ENCODE assay signal across 8 cellular contexts in the genomic region with DNA sequence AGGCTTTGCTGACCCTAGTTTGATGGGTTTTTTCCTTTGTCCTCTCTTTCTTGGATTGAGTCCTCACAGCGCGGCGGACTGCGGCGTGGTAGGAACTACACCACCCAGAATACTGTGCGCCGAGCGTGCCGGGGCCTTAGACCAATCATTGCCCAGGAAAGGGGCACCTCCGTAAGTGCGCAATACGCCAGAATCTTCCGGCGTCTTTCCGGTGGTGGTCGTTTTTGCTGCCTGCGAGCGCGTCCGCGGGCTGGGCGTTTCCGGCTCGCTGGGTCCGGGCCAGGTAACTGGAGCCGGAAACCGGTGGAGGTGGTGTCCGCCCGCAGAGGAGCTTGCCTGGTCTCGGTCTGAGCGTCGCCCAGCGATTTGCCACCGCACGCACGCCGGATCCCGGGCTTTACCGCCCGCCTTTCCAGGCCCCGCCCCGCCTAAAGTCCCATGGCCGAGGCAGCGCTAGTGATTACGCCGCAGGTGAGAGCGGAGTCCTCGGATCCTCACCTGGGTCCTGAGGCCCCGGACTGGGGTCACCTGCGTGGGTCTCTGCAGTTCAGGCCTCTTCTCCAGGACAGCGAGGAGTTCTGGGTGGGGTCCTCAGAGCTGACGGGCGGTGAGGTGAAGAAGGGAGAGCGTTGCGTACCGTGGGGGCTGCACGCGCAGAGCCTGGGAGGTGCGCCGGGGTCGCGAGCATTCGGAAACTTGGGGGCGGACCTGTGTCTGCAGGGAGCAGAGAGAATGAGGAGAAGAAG. TPM values are rescaled to one million over a fixed set of nuclear protein-coding genes. Genes with fewer than 3 reads are reported as not detected.
DNase-seq lines count a peak whose midpoint lies in the region; ATAC-seq, FAIRE-seq and TF ChIP-seq lines count a peak whose summit lies in the region.

A gene (plus strand): TSS at position 221 of the 746 bp plus-strand sequence. CDS start 218 bp downstream, at position 439.

- TF ChIP-seq EP300 in Ishikawa (IDR thresholded peaks at IDR 0.05; ENCODE audit: borderline replicate concordance), result no peak

- peak within 1 kb of the TSS; percentile 92 for H3K27ac Mint-ChIP-seq in activated T-helper 17 cell treated with anti-CD3 and anti-CD28 coated beads, Interleukin-2, amount 50 U/mL, for 72 hours
- peak within 1 kb of the TSS; percentile 90 to 96 for H3K27ac Mint-ChIP-seq in natural killer cell
- peak within 1 kb of the TSS; percentile 94 for H3K27ac Mint-ChIP-seq in stimulated activated naive B cell treated with anti-CD40 and anti-IgM and Interleukin-4, amounts not matched to agents 10 μg/mL and 1 μg/mL and 100 μg/mL, for 72 hours

- peak within 1 kb of the TSS; percentile 96 for H3K4me3 Mint-ChIP-seq in activated T-helper 17 cell treated with anti-CD3 and anti-CD28 coated beads, Interleukin-2, amount 50 U/mL, for 72 hours
- peak within 1 kb of the TSS; percentile 95 for H3K4me3 Mint-ChIP-seq in natural killer cell
- H3K4me3 Mint-ChIP-seq in stimulated activated naive B cell treated with anti-CD40 and anti-IgM and Interleukin-4, amounts not matched to agents 10 μg/mL and 1 μg/mL and 100 μg/mL, for 72 hours, result peak within 1 kb of the TSS; percentile 93 to 96

- H3K4me3 ChIP-seq in fibroblast of the aortic adventitia (ENCODE audit: low read depth, low read length), result peak within 1 kb of the TSS; percentile 99

- DNase-seq in DMS114 treated with DMSO at 0.1 percent for 48 hours (lab: John Stamatoyannopoulos, UW; ENCODE audit: unreplicated experiment) (peak; percentile 92), RCC 7860 (ENCODE audit: low spot score) (peak; percentile 74), fibroblast of the aortic adventitia (ENCODE audit: low read depth) (peak; percentile 92), natural killer cell (peak; percentile 82)
- DNase-seq in stimulated activated naive B cell treated with anti-CD40 and anti-IgM and Interleukin-4, amounts not matched to agents 10 μg/mL and 1 μg/mL and 100 μg/mL, for 72 hours, result peak; percentile 87

- peaks cover 12% of the 10 kb centered on the region for H3K4me1 Mint-ChIP-seq in activated T-helper 17 cell treated with anti-CD3 and anti-CD28 coated beads, Interleukin-2, amount 50 U/mL, for 72 hours
- peaks cover 23 to 26% of the 10 kb centered on the region in 2 donors for H3K4me1 Mint-ChIP-seq in natural killer cell
- peaks cover 14% of the 10 kb centered on the region in 2 donors for H3K4me1 Mint-ChIP-seq in stimulated activated naive B cell treated with anti-CD40 and anti-IgM and Interleukin-4, amounts not matched to agents 10 μg/mL and 1 μg/mL and 100 μg/mL, for 72 hours

- H3K9me3 Mint-ChIP-seq in activated T-helper 17 cell treated with anti-CD3 and anti-CD28 coated beads, Interleukin-2, amount 50 U/mL, for 72 hours, result peaks cover 10% of the 10 kb centered on the region
- peaks cover 0 to 4% of the 10 kb centered on the region in 2 donors for H3K9me3 Mint-ChIP-seq in natural killer cell
- peaks cover under 1 to 3% of the 10 kb centered on the region in 2 donors for H3K9me3 Mint-ChIP-seq in stimulated activated naive B cell treated with anti-CD40 and anti-IgM and Interleukin-4, amounts not matched to agents 10 μg/mL and 1 μg/mL and 100 μg/mL, for 72 hours

- intact Hi-C loops in natural killer cell (cut with micrococcal nuclease), result loop anchor here (1.0 kb wide), 4 partner anchors 28 to 51 kb away; a partner anchor contains a TSS

- peak; percentile 63 for FAIRE-seq in RCC 7860 (lab: Jason Lieb, UNC)

- no peak for TF ChIP-seq RAD21 in Ishikawa (IDR thresholded peaks at IDR 0.05; ENCODE audit: low read depth)

- no peaks in the 10 kb centered on the region for H3K27me3 Mint-ChIP-seq in activated T-helper 17 cell treated with anti-CD3 and anti-CD28 coated beads, Interleukin-2, amount 50 U/mL, for 72 hours
- H3K27me3 Mint-ChIP-seq in natural killer cell (ENCODE audit: low read depth in 2 of 2), result no peaks in the 10 kb centered on the region
- no peaks in the 10 kb centered on the region for H3K27me3 Mint-ChIP-seq in stimulated activated naive B cell treated with anti-CD40 and anti-IgM and Interleukin-4, amounts not matched to agents 10 μg/mL and 1 μg/mL and 100 μg/mL, for 72 hours

- H3K36me3 Mint-ChIP-seq in activated T-helper 17 cell treated with anti-CD3 and anti-CD28 coated beads, Interleukin-2, amount 50 U/mL, for 72 hours (ENCODE audit: low read depth), result peaks cover 26% of the 10 kb centered on the region
- H3K36me3 Mint-ChIP-seq in natural killer cell, result peaks cover 13% of the 10 kb centered on the region
- peaks cover 21 to 25% of the 10 kb centered on the region in 2 donors for H3K36me3 Mint-ChIP-seq in stimulated activated naive B cell treated with anti-CD40 and anti-IgM and Interleukin-4, amounts not matched to agents 10 μg/mL and 1 μg/mL and 100 μg/mL, for 72 hours

- TF ChIP-seq CTCF in fibroblast of the aortic adventitia (IDR thresholded peaks at IDR 0.05; ENCODE audit: insufficient read depth, low read length) (no peak), natural killer cell (IDR thresholded peaks at IDR 0.05) (no peak)

- peak; percentile 93 for ATAC-seq in GM21528 (IDR thresholded peaks at IDR 0.05; ENCODE audit: low FRiP score, unreplicated experiment)
- ATAC-seq in activated T-helper 17 cell treated with anti-CD3 and anti-CD28 coated beads, Interleukin-2, amount 50 U/mL, for 72 hours (replicated peaks), result peak; percentile 100
- peak; percentile 98 to 99 (median 99) for ATAC-seq in natural killer cell
- peak; percentile 100 for ATAC-seq in stimulated activated naive B cell treated with anti-CD40 and anti-IgM and Interleukin-4, amounts not matched to agents 10 μg/mL and 1 μg/mL and 100 μg/mL, for 72 hours (replicated peaks)

TF ChIP-seq in Ishikawa, 13 proteins besides CTCF, POLR2A, EP300 and RAD21:
- no peak for TF ChIP-seq ZBTB7A (IDR thresholded peaks at IDR 0.05; ENCODE audit: low read depth)
- no peak for TF ChIP-seq CEBPB (IDR thresholded peaks at IDR 0.05)
- TF ChIP-seq, protein P1, sequence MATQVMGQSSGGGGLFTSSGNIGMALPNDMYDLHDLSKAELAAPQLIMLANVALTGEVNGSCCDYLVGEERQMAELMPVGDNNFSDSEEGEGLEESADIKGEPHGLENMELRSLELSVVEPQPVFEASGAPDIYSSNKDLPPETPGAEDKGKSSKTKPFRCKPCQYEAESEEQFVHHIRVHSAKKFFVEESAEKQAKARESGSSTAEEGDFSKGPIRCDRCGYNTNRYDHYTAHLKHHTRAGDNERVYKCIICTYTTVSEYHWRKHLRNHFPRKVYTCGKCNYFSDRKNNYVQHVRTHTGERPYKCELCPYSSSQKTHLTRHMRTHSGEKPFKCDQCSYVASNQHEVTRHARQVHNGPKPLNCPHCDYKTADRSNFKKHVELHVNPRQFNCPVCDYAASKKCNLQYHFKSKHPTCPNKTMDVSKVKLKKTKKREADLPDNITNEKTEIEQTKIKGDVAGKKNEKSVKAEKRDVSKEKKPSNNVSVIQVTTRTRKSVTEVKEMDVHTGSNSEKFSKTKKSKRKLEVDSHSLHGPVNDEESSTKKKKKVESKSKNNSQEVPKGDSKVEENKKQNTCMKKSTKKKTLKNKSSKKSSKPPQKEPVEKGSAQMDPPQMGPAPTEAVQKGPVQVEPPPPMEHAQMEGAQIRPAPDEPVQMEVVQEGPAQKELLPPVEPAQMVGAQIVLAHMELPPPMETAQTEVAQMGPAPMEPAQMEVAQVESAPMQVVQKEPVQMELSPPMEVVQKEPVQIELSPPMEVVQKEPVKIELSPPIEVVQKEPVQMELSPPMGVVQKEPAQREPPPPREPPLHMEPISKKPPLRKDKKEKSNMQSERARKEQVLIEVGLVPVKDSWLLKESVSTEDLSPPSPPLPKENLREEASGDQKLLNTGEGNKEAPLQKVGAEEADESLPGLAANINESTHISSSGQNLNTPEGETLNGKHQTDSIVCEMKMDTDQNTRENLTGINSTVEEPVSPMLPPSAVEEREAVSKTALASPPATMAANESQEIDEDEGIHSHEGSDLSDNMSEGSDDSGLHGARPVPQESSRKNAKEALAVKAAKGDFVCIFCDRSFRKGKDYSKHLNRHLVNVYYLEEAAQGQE (IDR thresholded peaks at IDR 0.05; ENCODE audit: low read depth), result no peak
- 0 out of 2 replicates have a peak, but pooled peaks have one; percentile 4 for TF ChIP-seq TEAD4 (IDR thresholded peaks at IDR 0.05)
- peak; percentile 58; the same call in 1 of the 2 replicates for TF ChIP-seq NFIC (IDR thresholded peaks at IDR 0.05)
- no peak for TF ChIP-seq FOXM1 (IDR thresholded peaks at IDR 0.05; ENCODE audit: borderline replicate concordance, low read depth)
- TF ChIP-seq TCF12 (IDR thresholded peaks at IDR 0.05; ENCODE audit: low read depth), result peak; percentile 18; the same call in 1 of the 2 replicates
- TF ChIP-seq TAF1 (IDR thresholded peaks at IDR 0.05; ENCODE audit: low read depth), result 0 out of 2 replicates have a peak, but pooled peaks have one; percentile 31
- peak; percentile 60 for TF ChIP-seq YY1 (IDR thresholded peaks at IDR 0.05; ENCODE audit: low read depth)
- TF ChIP-seq CREB1 (IDR thresholded peaks at IDR 0.05; ENCODE audit: low read depth), result peak; percentile 77
- TF ChIP-seq, protein P2, sequence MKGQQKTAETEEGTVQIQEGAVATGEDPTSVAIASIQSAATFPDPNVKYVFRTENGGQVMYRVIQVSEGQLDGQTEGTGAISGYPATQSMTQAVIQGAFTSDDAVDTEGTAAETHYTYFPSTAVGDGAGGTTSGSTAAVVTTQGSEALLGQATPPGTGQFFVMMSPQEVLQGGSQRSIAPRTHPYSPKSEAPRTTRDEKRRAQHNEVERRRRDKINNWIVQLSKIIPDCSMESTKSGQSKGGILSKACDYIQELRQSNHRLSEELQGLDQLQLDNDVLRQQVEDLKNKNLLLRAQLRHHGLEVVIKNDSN (IDR thresholded peaks at IDR 0.05), result peak; percentile 57
- TF ChIP-seq EGR1 (IDR thresholded peaks at IDR 0.05), result no peak
- TF ChIP-seq, protein P3, sequence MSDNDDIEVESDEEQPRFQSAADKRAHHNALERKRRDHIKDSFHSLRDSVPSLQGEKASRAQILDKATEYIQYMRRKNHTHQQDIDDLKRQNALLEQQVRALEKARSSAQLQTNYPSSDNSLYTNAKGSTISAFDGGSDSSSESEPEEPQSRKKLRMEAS (IDR thresholded peaks at IDR 0.05), result peak; percentile 94

RNA-seq across cellular contexts. Expression of the gene that starts here (rescaled TPM):
- total RNA-seq in activated T-helper 17 cell treated with anti-CD3 and anti-CD28 coated beads, Interleukin-2, amount 50 U/mL, for 72 hours, result 1 to 10 TPM; 3.2 to 4.9 TPM
- total RNA-seq in fibroblast of the aortic adventitia (ENCODE audit: low replicate concordance) (1.1 and 5.3 TPM in 2 replicates), natural killer cell (10 to 100 TPM in 1 of 3 donors, 1 to 10 TPM in 2; 7.1 to 12.1 (median 8.6) TPM)

Comparison
In these comparisons a context has a peak if more than half of its experiments do, and no peak if none do; other contexts are left out.
1. Peak in every context shown above with its lines: DNase-seq, ATAC-seq and H3K4me3 ChIP-seq.